ENCODE assay signal across 17 cellular contexts in genomic region chr1:235111107-235111506, GRCh38. TPM values are rescaled to one million over a fixed set of nuclear protein-coding genes. Genes with fewer than 3 reads are reported as not detected.
A peak's percentile ranks its signal among the peaks of the same experiment; 100 is the strongest.
DNase-seq lines count a peak whose midpoint lies in the region; ATAC-seq, FAIRE-seq and TF ChIP-seq lines count a peak whose summit lies in the region.
"Had no signal": no experiment of that assay in that cellular context is flagged by ENCODE, and none has a peak within 500 bp of the region (broad histone marks: within the 10 kb centered on the region; RNA-seq: fewer than 3 reads in every experiment).

No MANE protein-coding gene starts in this region.

- no peak overlapping the region for H2BK15ac ChIP-seq in IMR-90 (ENCODE audit: low read depth, low read length)

- H3K14ac ChIP-seq in IMR-90 (replicated peaks; ENCODE audit: low read depth, low read length): no peak overlapping the region

- H3K9me3 Mint-ChIP-seq in activated T-cell treated with anti-CD3 and anti-CD28 coated beads, Interleukin-2, amount 50 U/mL, for 72 hours: no peaks in the 10 kb centered on the region
- H3K9me3 Mint-ChIP-seq in stimulated activated effector memory CD8-positive, alpha-beta T cell treated with anti-CD3 and anti-CD28 coated beads, Interleukin-12 subunit alpha, Interleukin-12 subunit beta, amount 100 ng/mL, for 72 hours: no peaks in the 10 kb centered on the region
- H3K9me3 Mint-ChIP-seq: CD4-positive, alpha-beta T cell; H9 had no signal

- H3K27me3 ChIP-seq in IMR-90 (ENCODE audit: control insufficient read depth, insufficient read depth, low read length) (no peaks in the 10 kb centered on the region), GM12878 (replicated peaks in 1 of 2; ENCODE audit: control insufficient read depth in 2 of 2, insufficient read depth in 2 of 2, low read length in 1 of 2) (no peaks in the 10 kb centered on the region)

- dilution Hi-C loops in IMR-90 (cut with HindIII; ENCODE audit: low sequenced_read_pairs, unreplicated experiment): no loop called here

- no peak overlapping the region for H3K4me3 ChIP-seq in IMR-90 (ENCODE audit: insufficient read depth, low read depth, low read length)
- H3K4me3 ChIP-seq in GM12878: no peak overlapping the region

- H3K79me1 ChIP-seq in IMR-90 (ENCODE audit: low read depth in 1 of 2, low read length in 2 of 2): peaks cover 43 to 73% of the 10 kb centered on the region in 2 experiments

- peaks cover 2% of the 10 kb centered on the region; the same call in 1 of the 2 replicates for H3K79me2 ChIP-seq in GM12878 (ENCODE audit: control insufficient read depth, insufficient read depth, low read length)

- H3K4me1 Mint-ChIP-seq in activated T-cell treated with anti-CD3 and anti-CD28 coated beads, Interleukin-2, amount 50 U/mL, for 72 hours (ENCODE audit: low read depth): peaks cover 39% of the 10 kb centered on the region
- H3K4me1 Mint-ChIP-seq in stimulated activated effector memory CD8-positive, alpha-beta T cell treated with anti-CD3 and anti-CD28 coated beads, Interleukin-12 subunit alpha, Interleukin-12 subunit beta, amount 100 ng/mL, for 72 hours: peaks cover 25% of the 10 kb centered on the region
- H3K4me1 Mint-ChIP-seq: H9 had no signal

- TF ChIP-seq RAD21 in IMR-90 (IDR thresholded peaks at IDR 0.05; ENCODE audit: low read length): no peak
- no peak for TF ChIP-seq RAD21 in GM12878 (IDR thresholded peaks at IDR 0.05; ENCODE audit: insufficient read depth, low read depth, low read length)

- no peak overlapping the region for H4K91ac ChIP-seq in IMR-90 (ENCODE audit: insufficient read depth, low read depth, low read length)

- ATAC-seq in activated T-cell treated with anti-CD3 and anti-CD28 coated beads, Interleukin-2, amount 50 U/mL, for 72 hours (replicated peaks in 1 of 2): no peak
- ATAC-seq in IMR-90 (ENCODE audit: low read depth) (no peak), GM12878 (no peak)
- ATAC-seq in stimulated activated effector memory CD8-positive, alpha-beta T cell treated with anti-CD3 and anti-CD28 coated beads, Interleukin-12 subunit alpha, Interleukin-12 subunit beta, amount 100 ng/mL, for 72 hours: no peak
- ATAC-seq: HepG2 had no signal

- H4K8ac ChIP-seq in IMR-90 (ENCODE audit: low read depth in 2 of 2, low read length in 2 of 2): no peak overlapping the region

- TF ChIP-seq EP300 in GM12878 (IDR thresholded peaks at IDR 0.05; ENCODE audit: borderline replicate concordance in 1 of 2, control insufficient read depth in 1 of 2, low read depth in 2 of 2, low read length in 2 of 2): no peak

- H3K9ac ChIP-seq in IMR-90 (ENCODE audit: low read depth, low read length): no peak overlapping the region
- no peak overlapping the region for H3K9ac ChIP-seq in GM12878 (ENCODE audit: control insufficient read depth, insufficient read depth, low read length)

- in situ Hi-C loops in IMR-90 (cut with MboI; ENCODE audit: low sequenced_read_pairs) (loop anchor here (25.0 kb wide), 1 partner anchor 974 kb away; no protein-coding TSS in a partner anchor), GM12878 (cut with MboI) (no loop called here)

- H3K27me3 Mint-ChIP-seq in activated T-cell treated with anti-CD3 and anti-CD28 coated beads, Interleukin-2, amount 50 U/mL, for 72 hours (ENCODE audit: low read depth): no peaks in the 10 kb centered on the region
- H3K27me3 Mint-ChIP-seq: B cell; CD4-positive, alpha-beta T cell had no signal

- no peak overlapping the region for H2AK5ac ChIP-seq in IMR-90 (ENCODE audit: low read depth, low read length)

- POLR2A ChIA-PET in IMR-90 (lab: Charles Lee; ENCODE audit: unreplicated experiment) (no interaction called here), GM12878 (lab: Charles Lee) (interaction anchor here (0.6 kb wide), 1 partner anchor 10 kb away, joined by 3 read pairs; no protein-coding TSS in a partner anchor), RWPE1 (lab: Yijun Ruan, JAX; ENCODE audit: low non-redundant PET) (no interaction called here)

- no peak overlapping the region for H2AFZ ChIP-seq in IMR-90 (replicated peaks; ENCODE audit: low read length, poor library complexity)
- no peak overlapping the region for H2AFZ ChIP-seq in GM12878 (ENCODE audit: control insufficient read depth, low read depth, low read length)

- H2BK20ac ChIP-seq in IMR-90 (ENCODE audit: low read depth, low read length): no peak overlapping the region

- intact Hi-C loops in IMR-90 (cut with micrococcal nuclease) (no loop called here), GM12878 (cut with micrococcal nuclease; ENCODE audit: unreplicated experiment) (no loop called here)

- H2AK9ac ChIP-seq in IMR-90 (replicated peaks; ENCODE audit: low read depth, low read length, poor library complexity): no peak overlapping the region

- BruUV-seq in IMR-90 (replicated peaks; lab: Mats Ljungman, UMichigan) (no TSS peak), GM12878 (replicated peaks; lab: Mats Ljungman, UMichigan) (no TSS peak)

- TF ChIP-seq POLR2A in IMR-90 (IDR thresholded peaks at IDR 0.05; ENCODE audit: low read depth, low read length): no peak
- no peak for TF ChIP-seq POLR2A in GM12878 (IDR thresholded peaks at IDR 0.05; ENCODE audit: low read depth, low read length)

- H3K4me2 ChIP-seq in IMR-90 (ENCODE audit: low read depth, low read length): no peak overlapping the region
- no peak overlapping the region for H3K4me2 ChIP-seq in GM12878 (ENCODE audit: control insufficient read depth, insufficient read depth)

- no peak overlapping the region for H3K27ac ChIP-seq in IMR-90 (ENCODE audit: insufficient read depth, low read length)
- no peak overlapping the region for H3K27ac ChIP-seq in GM12878 (ENCODE audit: control insufficient read depth, insufficient read depth)
- no peak overlapping the region for H3K27ac ChIP-seq in RWPE1

- peaks cover 10% of the 10 kb centered on the region for H3K9me1 ChIP-seq in IMR-90 (ENCODE audit: insufficient read depth, low read length)

- H4K5ac ChIP-seq in IMR-90 (ENCODE audit: low read depth, low read length): no peak overlapping the region

- TF ChIP-seq CTCF in IMR-90 (conservative IDR thresholded peaks at IDR 0.05; ENCODE audit: low read depth, low read length) (no peak), GM12878 (IDR thresholded peaks at IDR 0.05 in 2 of 3, conservative IDR thresholded peaks at IDR 0.05 in 1 of 3; ENCODE audit: control insufficient read depth in 2 of 3, extremely low read depth in 1 of 3, insufficient read depth in 1 of 3, low read depth in 3 of 3, low read length in 3 of 3) (no peak), GM10266 (IDR thresholded peaks at IDR 0.05; ENCODE audit: control insufficient read depth, insufficient read depth, low read depth, missing control alignments) (no peak), RWPE1 (conservative IDR thresholded peaks at IDR 0.05; ENCODE audit: low read depth) (no peak)

- H3K27ac Mint-ChIP-seq in activated T-cell treated with anti-CD3 and anti-CD28 coated beads, Interleukin-2, amount 50 U/mL, for 72 hours: peak overlapping the region; percentile 88
- H3K27ac Mint-ChIP-seq in stimulated activated effector memory CD8-positive, alpha-beta T cell treated with anti-CD3 and anti-CD28 coated beads, Interleukin-12 subunit alpha, Interleukin-12 subunit beta, amount 100 ng/mL, for 72 hours: peak overlapping the region; percentile 70
- H3K27ac Mint-ChIP-seq: B cell had no signal

- CTCF ChIA-PET in IMR-90 (lab: Yijun Ruan, JAX): no interaction called here
- CTCF ChIA-PET in GM12878 (lab: Yijun Ruan, JAX): no interaction called here
- CTCF ChIA-PET in RWPE1 (lab: Yijun Ruan, JAX): no interaction called here

- peaks cover 16% of the 10 kb centered on the region for H4K20me1 ChIP-seq in IMR-90 (ENCODE audit: insufficient read depth, low read length)
- no peaks in the 10 kb centered on the region for H4K20me1 ChIP-seq in GM12878 (ENCODE audit: control insufficient read depth, insufficient read depth)

- H3K18ac ChIP-seq in IMR-90 (ENCODE audit: low read depth, low read length): no peak overlapping the region

- H3K4me3 Mint-ChIP-seq in activated T-cell treated with anti-CD3 and anti-CD28 coated beads, Interleukin-2, amount 50 U/mL, for 72 hours: peak overlapping the region in 1 of 2 donors; percentile 46
- H3K4me3 Mint-ChIP-seq in stimulated activated effector memory CD8-positive, alpha-beta T cell treated with anti-CD3 and anti-CD28 coated beads, Interleukin-12 subunit alpha, Interleukin-12 subunit beta, amount 100 ng/mL, for 72 hours: no peak overlapping the region
- H3K4me3 Mint-ChIP-seq: B cell; CD4-positive, alpha-beta T cell; H9 had no signal

- H3K4me1 ChIP-seq in IMR-90 (ENCODE audit: control insufficient read depth, insufficient read depth, low read length) (peaks cover 3% of the 10 kb centered on the region), GM12878 (ENCODE audit: control insufficient read depth, insufficient read depth, low read length) (peaks cover 4% of the 10 kb centered on the region; the same call in 1 of the 2 replicates)

- SMC1A ChIA-PET in GM12878 (lab: Charles Lee; ENCODE audit: uncharacterized antibody, unreplicated experiment): no interaction called here

- peak overlapping the region; percentile 20 for H2BK5ac ChIP-seq in IMR-90 (ENCODE audit: low read depth, low read length, poor library complexity, severe bottlenecking)

- H3K36me3 ChIP-seq in IMR-90 (ENCODE audit: control insufficient read depth, insufficient read depth, low read length) (peaks cover 49% of the 10 kb centered on the region), GM12878 (ENCODE audit: control insufficient read depth in 2 of 2, insufficient read depth in 2 of 2, low read length in 1 of 2) (peaks cover 23 to 44% of the 10 kb centered on the region in 2 experiments)

- H3K9me3 ChIP-seq in IMR-90 (ENCODE audit: control insufficient read depth, insufficient read depth, low read length) (no peaks in the 10 kb centered on the region), GM12878 (replicated peaks; ENCODE audit: control insufficient read depth, insufficient read depth, low read length) (no peaks in the 10 kb centered on the region)

- no peak for DNase-seq in activated T-cell treated with anti-CD3 and anti-CD28 coated beads, Interleukin-2, amount 50 U/mL, for 72 hours
- no peak for DNase-seq in activated T-cell treated with anti-CD3 and anti-CD28 coated beads, Interleukin-2, amount 50 U/mL, for 1 hour
- DNase-seq in IMR-90: no peak
- DNase-seq in GM12878 (ENCODE audit: low read depth, low spot score): no peak
- no peak for DNase-seq in stimulated activated effector memory CD8-positive, alpha-beta T cell treated with anti-CD3 and anti-CD28 coated beads, Interleukin-12 subunit alpha, Interleukin-12 subunit beta, amount 100 ng/mL, for 72 hours (ENCODE audit: low spot score in 2 of 2)
- no peak for DNase-seq in GM10266 (ENCODE audit: extremely low spot score)
- DNase-seq in RWPE1 (ENCODE audit: low spot score): no peak
- DNase-seq: C1 segment of cervical spinal cord; Calu3; CD4-positive, alpha-beta T cell; DMS 273 treated with DMSO at 0.1 percent for 48 hours; GOT3; H9 had no signal

- no peak overlapping the region for H3K23ac ChIP-seq in IMR-90 (ENCODE audit: low read depth, low read length)

- H3K4ac ChIP-seq in IMR-90 (ENCODE audit: low read depth, low read length): no peak overlapping the region

- FAIRE-seq in GM12878 (lab: Jason Lieb, UNC): no peak
- FAIRE-seq: GM12891, HepG2, HTR-8/SVneo had no signal

- RAD21 ChIA-PET in GM12878 (lab: Charles Lee; ENCODE audit: unreplicated experiment): no interaction called here

- H3K36me3 Mint-ChIP-seq in activated T-cell treated with anti-CD3 and anti-CD28 coated beads, Interleukin-2, amount 50 U/mL, for 72 hours (ENCODE audit: insufficient read depth in 2 of 2): peaks cover 8 to 51% of the 10 kb centered on the region in 2 donors
- peaks cover 100% of the 10 kb centered on the region for H3K36me3 Mint-ChIP-seq in stimulated activated effector memory CD8-positive, alpha-beta T cell treated with anti-CD3 and anti-CD28 coated beads, Interleukin-12 subunit alpha, Interleukin-12 subunit beta, amount 100 ng/mL, for 72 hours

- no CpG with 5 or more reads among the region's 3 CpGs for WGBS in IMR-90 (ENCODE audit: extremely low coverage in 2 of 2, insufficient read length in 1 of 2), 2 experiments
- 99% methylated on average over 3 of the region's 3 CpGs for WGBS in GM12878 (ENCODE audit: insufficient coverage, insufficient replicate concordance, low lambda C conversion rate, missing lambda C conversion rate)

- H3K56ac ChIP-seq in IMR-90 (ENCODE audit: extremely low read depth, insufficient read depth, low read length): no peak overlapping the region

- H2BK120ac ChIP-seq in IMR-90 (ENCODE audit: low read depth, low read length): no peak overlapping the region

RNA-seq across cellular contexts. Expression of gene TOMM20, which starts 17.5 kb away (rescaled TPM):
- 100 to 1,000 TPM; 140 to 154 TPM for total RNA-seq in activated T-cell treated with anti-CD3 and anti-CD28 coated beads, Interleukin-2, amount 50 U/mL, for 72 hours
- 75.3 and 135 TPM in 2 replicates for total RNA-seq in IMR-90 (2012; rRNA removed)
- polyA plus RNA-seq in IMR-90 (2012; rRNA removed): 70.5 and 84.4 TPM in 2 replicates
- polyA plus RNA-seq in IMR-90 (2012; cell fraction: cytosol; rRNA removed): 21.2 and 21.9 TPM in 2 replicates
- polyA plus RNA-seq in IMR-90 (2012; cell fraction: nucleus; rRNA removed; ENCODE audit: low replicate concordance): 5.2 and 27.0 TPM in 2 replicates
- total RNA-seq in GM12878 (2013; cell fraction: nucleolus; rRNA removed): 52.5 and 52.8 TPM in 2 replicates
- 75.1 and 89.7 TPM in 2 replicates for total RNA-seq in GM12878 (2014; rRNA removed)
- 58.8 and 59.9 TPM in 2 replicates for total RNA-seq in GM12878 (2014; rRNA removed; fragmentation: Illumina TruSeq; extraction: Trizol)
- 120 and 125 TPM in 2 replicates for total RNA-seq in GM12878 (2021)
- 58.2 TPM for polyA plus RNA-seq in GM12878 (2011; ENCODE audit: low read depth)
- 138 and 178 TPM in 2 replicates for polyA plus RNA-seq in GM12878 (2011; rRNA removed)
- 43.9 and 51.8 TPM in 2 replicates for polyA plus RNA-seq in GM12878 (2011; cell fraction: cytosol; rRNA removed)
- 31.3 TPM in 2 replicates for polyA plus RNA-seq in GM12878 (2011; cell fraction: nucleus; rRNA removed)
- polyA plus RNA-seq in GM12878 (2012): 94.4 and 116 TPM in 2 replicates
- polyA plus RNA-seq in GM12878 (2014; fragmentation: Illumina TruSeq; extraction: Trizol): 95.3 and 116 TPM in 2 replicates
- 10 to 100 TPM; 39.8 to 60.1 TPM for polyA plus RNA-seq in GM12878 (2014; fragmentation: Nextera tagmentation; extraction: Ambion mirVana)
- 58.2 and 66.2 TPM in 2 replicates for polyA plus RNA-seq in GM12878 (2014; rRNA removed)
- 10 to 100 TPM; 68.4 to 71.9 TPM for polyA plus RNA-seq in GM12878 (2016; fragmentation: Nextera tagmentation; extraction: Ambion mirVana)
- 35.0 and 43.1 TPM in 2 replicates for polyA minus RNA-seq in GM12878 (2011; rRNA and poly(A)+ RNA removed)
- 27.3 and 28.9 TPM in 2 replicates for polyA minus RNA-seq in GM12878 (2011; cell fraction: cytosol; rRNA and poly(A)+ RNA removed)
- 15.8 and 28.3 TPM in 2 replicates for polyA minus RNA-seq in GM12878 (2011; cell fraction: nucleus; rRNA and poly(A)+ RNA removed)

RNA-seq across cellular contexts. Expression of gene RBM34, which starts 49.9 kb away (rescaled TPM):
- total RNA-seq in activated T-cell treated with anti-CD3 and anti-CD28 coated beads, Interleukin-2, amount 50 U/mL, for 72 hours: 100 to 1,000 TPM; 127 to 128 TPM
- total RNA-seq in IMR-90 (2012; rRNA removed) (28.7 and 61.7 TPM in 2 replicates), GM12878 (2014; rRNA removed) (61.2 and 83.5 TPM in 2 replicates), GM12878 (2014; rRNA removed; fragmentation: Illumina TruSeq; extraction: Trizol) (119 and 132 TPM in 2 replicates), GM12878 (2021) (89.2 and 95.2 TPM in 2 replicates)
- polyA plus RNA-seq in IMR-90 (2012; rRNA removed) (31.8 and 34.0 TPM in 2 replicates), GM12878 (2011; rRNA removed) (55.7 and 103 TPM in 2 replicates), GM12878 (2014; fragmentation: Illumina TruSeq; extraction: Trizol) (89.9 and 127 TPM in 2 replicates), GM12878 (2014; fragmentation: Nextera tagmentation; extraction: Ambion mirVana) (100 to 1,000 TPM in 1 of 2 experiments, 10 to 100 TPM in 1; 98.2 to 124 TPM), GM12878 (2014; rRNA removed) (46.4 and 56.0 TPM in 2 replicates), GM12878 (2016; fragmentation: Nextera tagmentation; extraction: Ambion mirVana) (100 to 1,000 TPM; 119 to 130 TPM)
- 11.0 and 16.7 TPM in 2 replicates for polyA plus RNA-seq in IMR-90 (2012; cell fraction: cytosol; rRNA removed)
- 5.5 and 27.9 TPM in 2 replicates for polyA plus RNA-seq in IMR-90 (2012; cell fraction: nucleus; rRNA removed; ENCODE audit: low replicate concordance)
- total RNA-seq in GM12878 (2013; cell fraction: nucleolus; rRNA removed): 98.8 and 100 TPM in 2 replicates
- 36.8 TPM for polyA plus RNA-seq in GM12878 (2011; ENCODE audit: low read depth)
- 38.1 and 41.8 TPM in 2 replicates for polyA plus RNA-seq in GM12878 (2011; cell fraction: cytosol; rRNA removed)
- 29.9 and 35.9 TPM in 2 replicates for polyA plus RNA-seq in GM12878 (2011; cell fraction: nucleus; rRNA removed)
- polyA plus RNA-seq in GM12878 (2012): 97.1 and 116 TPM in 2 replicates
- 16.0 and 32.3 TPM in 2 replicates for polyA minus RNA-seq in GM12878 (2011; rRNA and poly(A)+ RNA removed)
- polyA minus RNA-seq in GM12878 (2011; cell fraction: cytosol; rRNA and poly(A)+ RNA removed): 8.3 and 22.2 TPM in 2 replicates
- polyA minus RNA-seq in GM12878 (2011; cell fraction: nucleus; rRNA and poly(A)+ RNA removed): 28.5 and 31.9 TPM in 2 replicates
